ENCODE assay signal across 16 cellular contexts in genomic region chr13:58032676-58033440, GRCh38.
"Had no signal": no experiment of that assay in that cellular context is flagged by ENCODE, and none has a peak within 500 bp of the region (broad histone marks: within the 10 kb centered on the region; RNA-seq: fewer than 3 reads in every experiment).

No MANE protein-coding gene starts in this region.

- DNase-seq: effector memory CD4-positive, alpha-beta T cell; heart right ventricle; hypothalamus; kidney glomerular epithelial cell; mesendoderm; naive B cell; occipital lobe; pancreas; right cardiac atrium; stimulated activated CD4-positive, alpha-beta T cell treated with anti-CD3 and anti-CD28 coated beads, Interleukin-2, amount 100 ng/mL, for 48 hours; stimulated activated naive CD4-positive, alpha-beta T cell treated with Interleukin-2 at 50 U/mL for 16 hours had no signal

- H3K9me3 ChIP-seq: heart right ventricle, pancreas had no signal

- FAIRE-seq: endometrium, islet of Langerhans, pancreas, urothelium cell line had no signal

- ATAC-seq: esophagus mucosa, heart right ventricle, pancreas, right cardiac atrium had no signal

- H3K27ac ChIP-seq: heart right ventricle, pancreas had no signal

- H3K4me3 ChIP-seq: heart right ventricle, pancreas, smooth muscle cell had no signal

- H3K36me3 ChIP-seq: heart right ventricle, pancreas had no signal

- H3K4me1 ChIP-seq: heart right ventricle, pancreas had no signal

- H3K27me3 ChIP-seq: heart right ventricle, pancreas had no signal
